Comparison of ENCODE assay signal across 10 cellular contexts in the genomic region with DNA sequence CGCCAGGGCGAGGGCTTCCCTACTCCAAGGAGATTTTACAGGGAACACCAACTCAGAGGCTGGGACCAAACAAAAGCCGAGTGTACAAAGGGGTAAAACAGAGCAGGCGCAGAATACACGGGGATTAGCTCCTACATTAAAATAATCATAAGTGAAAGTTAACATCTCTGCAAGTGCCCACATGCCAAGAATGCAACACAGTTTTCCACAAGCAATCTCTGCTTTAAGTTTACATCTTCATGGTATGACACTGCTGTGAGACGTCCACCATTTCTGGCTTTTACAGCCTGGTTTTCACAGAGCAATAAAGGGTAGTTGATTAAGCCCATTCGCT. TPM values are rescaled to one million over a fixed set of nuclear protein-coding genes. Genes with fewer than 3 reads are reported as not detected.
DNase-seq lines count a peak whose midpoint lies in the region; ATAC-seq and TF ChIP-seq lines count a peak whose summit lies in the region.
"Had no signal": no experiment of that assay in that cellular context is flagged by ENCODE, and none has a peak within 500 bp of the region (broad histone marks: within the 10 kb centered on the region; RNA-seq: fewer than 3 reads in every experiment).

No MANE protein-coding gene starts in this region.

- H4K20me1 ChIP-seq in Loucy (ENCODE audit: insufficient read depth, low read length, poor library complexity, severe bottlenecking) (no peaks in the 10 kb centered on the region), neural progenitor cell (ENCODE audit: low read depth) (no peaks in the 10 kb centered on the region)

- TF ChIP-seq CTCF in AG10803 (conservative IDR thresholded peaks at IDR 0.05; ENCODE audit: low read length) (no peak), Loucy (conservative IDR thresholded peaks at IDR 0.05; ENCODE audit: low read length) (no peak), esophagus muscularis mucosa (IDR thresholded peaks at IDR 0.05) (no peak), neural progenitor cell (IDR thresholded peaks at IDR 0.05) (no peak)

- H3K4me3 ChIP-seq in AG10803 (ENCODE audit: low read length), result peak overlapping the region; percentile 93
- peak overlapping the region; percentile 74 for H3K4me3 ChIP-seq in Loucy (ENCODE audit: low read length, poor library complexity, severe bottlenecking)
- H3K4me3 ChIP-seq in esophagus muscularis mucosa, result peak overlapping the region; percentile 65 to 87 (median 74)
- H3K4me3 ChIP-seq in neural progenitor cell, result peak overlapping the region; percentile 88

- H3K36me3 Mint-ChIP-seq in neural progenitor cell, result no peaks in the 10 kb centered on the region

- H3K36me3 ChIP-seq in Loucy (ENCODE audit: insufficient read depth, low read length) (no peaks in the 10 kb centered on the region), esophagus muscularis mucosa (no peaks in the 10 kb centered on the region), neural progenitor cell (no peaks in the 10 kb centered on the region)

- peaks cover 7% of the 10 kb centered on the region for H3K4me1 Mint-ChIP-seq in neural progenitor cell

- H3F3A ChIP-seq in Loucy (ENCODE audit: low read depth), result no peaks in the 10 kb centered on the region
- peaks cover 5% of the 10 kb centered on the region for H3F3A ChIP-seq in neural progenitor cell (ENCODE audit: low read depth)

- H3K4me1 ChIP-seq in Loucy (ENCODE audit: insufficient read depth, low read length, poor library complexity, severe bottlenecking) (no peaks in the 10 kb centered on the region), esophagus muscularis mucosa (peaks cover 8 to 27% (median 20%) of the 10 kb centered on the region in 4 donors), neural progenitor cell (peaks cover 8% of the 10 kb centered on the region)

- peak overlapping the region; percentile 86 for H3K4me3 Mint-ChIP-seq in neural progenitor cell

- no peaks in the 10 kb centered on the region for H3K9me3 Mint-ChIP-seq in neural progenitor cell

- no peak overlapping the region for H3K27ac Mint-ChIP-seq in neural progenitor cell

- 6% methylated on average over 7 of the region's 7 CpGs for WGBS in esophagus muscularis mucosa

- H3K27ac ChIP-seq in esophagus muscularis mucosa (replicated peaks in 1 of 4) (peak overlapping the region; percentile 86 to 91 (median 88)), neural progenitor cell (no peak overlapping the region)
- H3K27ac ChIP-seq: VCaP had no signal

- no peaks in the 10 kb centered on the region for H3K9me2 ChIP-seq in Loucy (replicated peaks; ENCODE audit: low read depth, low read length)

- H2AFZ ChIP-seq in Loucy (ENCODE audit: low read length), result peak overlapping the region; percentile 96
- peak overlapping the region; percentile 55 for H2AFZ ChIP-seq in neural progenitor cell (replicated peaks)

- H3K79me2 ChIP-seq in Loucy (ENCODE audit: insufficient read depth, low read length), result no peaks in the 10 kb centered on the region
- H3K79me2 ChIP-seq in neural progenitor cell (ENCODE audit: low read depth), result no peaks in the 10 kb centered on the region

- no peak for TF ChIP-seq POLR2A in esophagus muscularis mucosa (IDR thresholded peaks at IDR 0.05; ENCODE audit: low read depth)

- H3K9me3 ChIP-seq in Loucy (ENCODE audit: insufficient read depth, low read depth, low read length), result no peaks in the 10 kb centered on the region
- H3K9me3 ChIP-seq in esophagus muscularis mucosa, result no peaks in the 10 kb centered on the region
- no peaks in the 10 kb centered on the region for H3K9me3 ChIP-seq in neural progenitor cell (ENCODE audit: low read depth)

- peak overlapping the region; percentile 39 for H3K9ac ChIP-seq in Loucy (ENCODE audit: low read depth, low read length, poor library complexity, severe bottlenecking)
- no peak overlapping the region for H3K9ac ChIP-seq in neural progenitor cell

- H3K4me2 ChIP-seq in Loucy (ENCODE audit: low read depth, low read length, poor library complexity, severe bottlenecking) (peak overlapping the region; percentile 70), neural progenitor cell (peak overlapping the region; percentile 93)

- no peak for ATAC-seq in HG03108 (IDR thresholded peaks at IDR 0.05; ENCODE audit: unreplicated experiment)

- TF ChIP-seq EP300 in esophagus muscularis mucosa (IDR thresholded peaks at IDR 0.05), result no peak

- no peak for DNase-seq in AG10803 (ENCODE audit: low read depth)
- DNase-seq in esophagus muscularis mucosa (ENCODE audit: extremely low spot score), result no peak
- no peak for DNase-seq in neural progenitor cell (ENCODE audit: low spot score)
- DNase-seq in NCI-H774 (lab: John Stamatoyannopoulos, UW), result no peak
- DNase-seq in NCI-H2196 (lab: John Stamatoyannopoulos, UW; ENCODE audit: unreplicated experiment), result no peak
- no peak for DNase-seq in cerebellar cortex (ENCODE audit: low spot score)
- DNase-seq: NCI-H1436 treated with DMSO at 0.1 percent for 48 hours had no signal

- H3K27me3 ChIP-seq in Loucy (ENCODE audit: insufficient read depth, low read length, poor library complexity, severe bottlenecking) (peaks cover 4% of the 10 kb centered on the region), esophagus muscularis mucosa (peaks cover 0 to 24% (median 5%) of the 10 kb centered on the region in 4 donors), neural progenitor cell (peaks cover 19% of the 10 kb centered on the region)

- peaks cover 7% of the 10 kb centered on the region for H3K27me3 Mint-ChIP-seq in neural progenitor cell (ENCODE audit: insufficient read depth, low read depth)

- intact Hi-C loops in esophagus muscularis mucosa (cut with DNase I), result loop anchor here (10.0 kb wide), 1 partner anchor 207 kb away; no protein-coding TSS in a partner anchor

RNA-seq across cellular contexts. Expression of gene VGLL3, which starts 0.5 kb away (rescaled TPM):
- total RNA-seq in esophagus muscularis mucosa (10 to 100 TPM; 23.7 to 45.6 (median 30.5) TPM), neural progenitor cell (ENCODE audit: low replicate concordance) (1.2 and 1.8 TPM in 2 replicates)
